In the genomic region with DNA sequence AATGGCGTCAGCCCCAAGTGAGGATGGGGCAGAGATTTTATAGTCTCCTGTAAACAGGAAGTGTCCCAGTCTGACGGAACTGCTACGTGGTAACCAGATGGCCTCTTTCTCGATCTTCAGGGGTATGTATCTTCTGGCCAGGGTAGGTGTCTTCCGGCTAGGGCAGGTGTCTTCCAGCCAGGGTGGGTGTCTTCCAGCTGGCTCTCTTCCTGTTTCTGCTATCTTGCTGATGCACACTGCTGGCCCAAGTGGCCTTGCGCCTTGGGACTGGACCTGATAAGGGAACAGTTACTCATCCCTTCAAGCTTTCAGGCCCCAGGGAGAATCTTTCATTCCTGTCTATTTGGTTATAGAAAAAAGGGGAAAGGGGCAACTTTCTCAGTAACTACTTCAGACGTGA, we compare ENCODE assay signal across 1 cellular context.
TF ChIP-seq lines count a peak whose summit lies in the region.

No MANE protein-coding gene starts in this region.

TF ChIP-seq in K562, 482 proteins besides CTCF, POLR2A, EP300 and RAD21 (continued from another document):
- TF ChIP-seq, protein P1, sequence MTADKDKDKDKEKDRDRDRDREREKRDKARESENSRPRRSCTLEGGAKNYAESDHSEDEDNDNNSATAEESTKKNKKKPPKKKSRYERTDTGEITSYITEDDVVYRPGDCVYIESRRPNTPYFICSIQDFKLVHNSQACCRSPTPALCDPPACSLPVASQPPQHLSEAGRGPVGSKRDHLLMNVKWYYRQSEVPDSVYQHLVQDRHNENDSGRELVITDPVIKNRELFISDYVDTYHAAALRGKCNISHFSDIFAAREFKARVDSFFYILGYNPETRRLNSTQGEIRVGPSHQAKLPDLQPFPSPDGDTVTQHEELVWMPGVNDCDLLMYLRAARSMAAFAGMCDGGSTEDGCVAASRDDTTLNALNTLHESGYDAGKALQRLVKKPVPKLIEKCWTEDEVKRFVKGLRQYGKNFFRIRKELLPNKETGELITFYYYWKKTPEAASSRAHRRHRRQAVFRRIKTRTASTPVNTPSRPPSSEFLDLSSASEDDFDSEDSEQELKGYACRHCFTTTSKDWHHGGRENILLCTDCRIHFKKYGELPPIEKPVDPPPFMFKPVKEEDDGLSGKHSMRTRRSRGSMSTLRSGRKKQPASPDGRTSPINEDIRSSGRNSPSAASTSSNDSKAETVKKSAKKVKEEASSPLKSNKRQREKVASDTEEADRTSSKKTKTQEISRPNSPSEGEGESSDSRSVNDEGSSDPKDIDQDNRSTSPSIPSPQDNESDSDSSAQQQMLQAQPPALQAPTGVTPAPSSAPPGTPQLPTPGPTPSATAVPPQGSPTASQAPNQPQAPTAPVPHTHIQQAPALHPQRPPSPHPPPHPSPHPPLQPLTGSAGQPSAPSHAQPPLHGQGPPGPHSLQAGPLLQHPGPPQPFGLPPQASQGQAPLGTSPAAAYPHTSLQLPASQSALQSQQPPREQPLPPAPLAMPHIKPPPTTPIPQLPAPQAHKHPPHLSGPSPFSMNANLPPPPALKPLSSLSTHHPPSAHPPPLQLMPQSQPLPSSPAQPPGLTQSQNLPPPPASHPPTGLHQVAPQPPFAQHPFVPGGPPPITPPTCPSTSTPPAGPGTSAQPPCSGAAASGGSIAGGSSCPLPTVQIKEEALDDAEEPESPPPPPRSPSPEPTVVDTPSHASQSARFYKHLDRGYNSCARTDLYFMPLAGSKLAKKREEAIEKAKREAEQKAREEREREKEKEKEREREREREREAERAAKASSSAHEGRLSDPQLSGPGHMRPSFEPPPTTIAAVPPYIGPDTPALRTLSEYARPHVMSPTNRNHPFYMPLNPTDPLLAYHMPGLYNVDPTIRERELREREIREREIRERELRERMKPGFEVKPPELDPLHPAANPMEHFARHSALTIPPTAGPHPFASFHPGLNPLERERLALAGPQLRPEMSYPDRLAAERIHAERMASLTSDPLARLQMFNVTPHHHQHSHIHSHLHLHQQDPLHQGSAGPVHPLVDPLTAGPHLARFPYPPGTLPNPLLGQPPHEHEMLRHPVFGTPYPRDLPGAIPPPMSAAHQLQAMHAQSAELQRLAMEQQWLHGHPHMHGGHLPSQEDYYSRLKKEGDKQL (CRISPR knock-in tag; IDR thresholded peaks at IDR 0.05; ENCODE audit: borderline replicate concordance) = no peak
- TF ChIP-seq, protein P2, sequence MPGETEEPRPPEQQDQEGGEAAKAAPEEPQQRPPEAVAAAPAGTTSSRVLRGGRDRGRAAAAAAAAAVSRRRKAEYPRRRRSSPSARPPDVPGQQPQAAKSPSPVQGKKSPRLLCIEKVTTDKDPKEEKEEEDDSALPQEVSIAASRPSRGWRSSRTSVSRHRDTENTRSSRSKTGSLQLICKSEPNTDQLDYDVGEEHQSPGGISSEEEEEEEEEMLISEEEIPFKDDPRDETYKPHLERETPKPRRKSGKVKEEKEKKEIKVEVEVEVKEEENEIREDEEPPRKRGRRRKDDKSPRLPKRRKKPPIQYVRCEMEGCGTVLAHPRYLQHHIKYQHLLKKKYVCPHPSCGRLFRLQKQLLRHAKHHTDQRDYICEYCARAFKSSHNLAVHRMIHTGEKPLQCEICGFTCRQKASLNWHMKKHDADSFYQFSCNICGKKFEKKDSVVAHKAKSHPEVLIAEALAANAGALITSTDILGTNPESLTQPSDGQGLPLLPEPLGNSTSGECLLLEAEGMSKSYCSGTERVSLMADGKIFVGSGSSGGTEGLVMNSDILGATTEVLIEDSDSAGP (CRISPR knock-in tag; IDR thresholded peaks at IDR 0.05) = no peak
- TF ChIP-seq CREM (IDR thresholded peaks at IDR 0.05; ENCODE audit: low read depth) = no peak
